Comparison of ENCODE assay signal across 8 cellular contexts in genomic region chr22:21641417-21641794, GRCh38. TPM values are rescaled to one million over a fixed set of nuclear protein-coding genes. Genes with fewer than 3 reads are reported as not detected.
DNase-seq lines count a peak whose midpoint lies in the region; ATAC-seq, FAIRE-seq and TF ChIP-seq lines count a peak whose summit lies in the region.

No MANE protein-coding gene starts in this region.

- in situ Hi-C loops in SK-MEL-5 (cut with HindIII; ENCODE audit: low pct_unique_long_range_greater_than_20kb, low sequenced_read_pairs): no loop called here

- H3K27me3 Mint-ChIP-seq in endothelial cell (ENCODE audit: unreplicated experiment): peaks cover 10% of the 10 kb centered on the region

- H3K9me3 Mint-ChIP-seq in endothelial cell (ENCODE audit: unreplicated experiment): no peaks in the 10 kb centered on the region

- no peak for TF ChIP-seq POLR2A in GM12892 (IDR thresholded peaks at IDR 0.05; ENCODE audit: low read depth, low read length)

- DNase-seq in NCI-H2227 (lab: John Stamatoyannopoulos, UW; ENCODE audit: unreplicated experiment): peak; percentile 35
- no peak for DNase-seq in NCI-H2227 treated with DMSO at 0.1 percent for 48 hours (lab: John Stamatoyannopoulos, UW)
- DNase-seq in SK-MEL-5 (ENCODE audit: low read depth, low spot score): peak; percentile 84
- DNase-seq in endothelial cell (ENCODE audit: low spot score): peak; percentile 59
- DNase-seq in midbrain (lab: John Stamatoyannopoulos, UW): peak; percentile 48
- DNase-seq in GM12892 (ENCODE audit: insufficient read length): no peak
- no peak for DNase-seq in NCI-H187 (lab: John Stamatoyannopoulos, UW)

- H3K27ac Mint-ChIP-seq in endothelial cell (ENCODE audit: unreplicated experiment): peak overlapping the region; percentile 61

- no peak for FAIRE-seq in GM12892 (lab: Jason Lieb, UNC)

- H3K4me3 Mint-ChIP-seq in endothelial cell (ENCODE audit: unreplicated experiment): peak overlapping the region; percentile 89

- no peak for TF ChIP-seq CTCF in endothelial cell (IDR thresholded peaks at IDR 0.05; ENCODE audit: unreplicated experiment)

- H3K36me3 Mint-ChIP-seq in endothelial cell (ENCODE audit: low read depth, unreplicated experiment): peaks cover 7% of the 10 kb centered on the region

- peaks cover 19% of the 10 kb centered on the region for H3K4me1 Mint-ChIP-seq in endothelial cell (ENCODE audit: unreplicated experiment)

- ATAC-seq in HG02763 (IDR thresholded peaks at IDR 0.05; ENCODE audit: unreplicated experiment): peak; percentile 3

RNA-seq across cellular contexts. Expression of gene SDF2L1, which starts 0.7 kb away (rescaled TPM):
- 144 and 146 TPM in 2 replicates for total RNA-seq in SK-MEL-5 (2014; rRNA removed; shearing (Covaris generic))
- polyA plus RNA-seq in SK-MEL-5 (2015; cell fraction: cytosol; rRNA removed): 225 and 364 TPM in 2 replicates
- 21.9 and 27.8 TPM in 2 replicates for polyA plus RNA-seq in SK-MEL-5 (2015; cell fraction: nucleus; rRNA removed)
- 32.4 TPM for total RNA-seq in endothelial cell (ENCODE audit: unreplicated experiment)
- 23.3 TPM for polyA plus RNA-seq in GM12892 (2012; ENCODE audit: missing spikeins)

RNA-seq across cellular contexts. Expression of gene CCDC116, which starts 8.8 kb away (rescaled TPM):
- 0.11 TPM in 1 of 2 replicates, not detected in the other for total RNA-seq in SK-MEL-5 (2014; rRNA removed; shearing (Covaris generic))
- polyA plus RNA-seq in SK-MEL-5 (2015; cell fraction: cytosol; rRNA removed): not detected in 2 replicates
- 3.1 and 3.2 TPM in 2 replicates for polyA plus RNA-seq in SK-MEL-5 (2015; cell fraction: nucleus; rRNA removed)
- total RNA-seq in endothelial cell (ENCODE audit: unreplicated experiment): 0.36 TPM
- not detected for polyA plus RNA-seq in GM12892 (2012; ENCODE audit: missing spikeins)

RNA-seq across cellular contexts. Expression of gene YDJC, which starts 11.6 kb away (rescaled TPM):
- 32.2 and 34.6 TPM in 2 replicates for total RNA-seq in SK-MEL-5 (2014; rRNA removed; shearing (Covaris generic))
- polyA plus RNA-seq in SK-MEL-5 (2015; cell fraction: cytosol; rRNA removed): 82.1 and 94.7 TPM in 2 replicates
- 70.7 and 87.5 TPM in 2 replicates for polyA plus RNA-seq in SK-MEL-5 (2015; cell fraction: nucleus; rRNA removed)
- 11.2 TPM for total RNA-seq in endothelial cell (ENCODE audit: unreplicated experiment)
- 5.6 TPM for polyA plus RNA-seq in GM12892 (2012; ENCODE audit: missing spikeins)

RNA-seq across cellular contexts. Expression of gene PPIL2, which starts 24.4 kb away (rescaled TPM):
- total RNA-seq in SK-MEL-5 (2014; rRNA removed; shearing (Covaris generic)): 22.5 and 27.6 TPM in 2 replicates
- 44.0 and 59.4 TPM in 2 replicates for polyA plus RNA-seq in SK-MEL-5 (2015; cell fraction: cytosol; rRNA removed)
- 143 and 208 TPM in 2 replicates for polyA plus RNA-seq in SK-MEL-5 (2015; cell fraction: nucleus; rRNA removed)
- total RNA-seq in endothelial cell (ENCODE audit: unreplicated experiment): 31.9 TPM
- polyA plus RNA-seq in GM12892 (2012; ENCODE audit: missing spikeins): 25.0 TPM

Comparison
In these comparisons a context has a peak if more than half of its experiments do, and no peak if none do; other contexts are left out.
1. DNase-seq: peak in NCI-H2227 (single experiment), SK-MEL-5 (single experiment), endothelial cell (single experiment) and midbrain (single experiment); none in NCI-H2227 treated with DMSO at 0.1 percent for 48 hours (single experiment), GM12892 (single experiment) and NCI-H187 (0 of 2).